ENCODE assay signal across 8 cellular contexts in the genomic region with DNA sequence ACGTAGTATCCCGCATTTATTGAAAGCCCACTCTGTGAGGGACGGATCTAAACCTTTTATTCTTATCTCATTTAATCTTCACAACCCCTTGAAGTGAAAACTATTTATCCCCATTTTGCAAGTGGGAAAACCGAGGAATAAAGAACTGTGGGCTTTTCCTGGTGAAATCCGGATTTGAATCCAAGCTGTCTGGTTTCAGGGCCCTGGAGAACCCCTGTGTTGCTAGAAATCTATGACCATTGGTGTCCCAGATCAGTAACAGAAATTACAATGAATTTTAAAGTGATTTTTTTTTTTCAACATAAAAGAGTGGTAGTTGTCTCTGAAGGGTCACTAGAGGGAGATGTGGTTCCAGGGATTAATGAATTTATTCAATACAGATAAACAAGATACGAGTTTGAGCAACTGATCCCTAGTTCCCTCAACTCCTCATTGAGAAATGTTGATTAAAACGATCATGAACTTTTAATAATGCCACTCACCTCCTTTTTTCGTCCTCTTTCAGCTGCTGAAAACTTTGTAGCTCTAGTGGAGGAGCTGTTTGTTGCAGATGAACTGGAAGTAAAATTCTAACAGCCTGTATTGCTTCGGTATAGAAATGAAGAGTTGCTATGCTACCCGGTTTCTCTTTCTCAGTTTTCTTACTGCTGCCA. TPM values are rescaled to one million over a fixed set of nuclear protein-coding genes. Genes with fewer than 3 reads are reported as not detected.
DNase-seq lines count a peak whose midpoint lies in the region; ATAC-seq, FAIRE-seq and TF ChIP-seq lines count a peak whose summit lies in the region.
"Had no signal": no experiment of that assay in that cellular context is flagged by ENCODE, and none has a peak within 500 bp of the region (broad histone marks: within the 10 kb centered on the region; RNA-seq: fewer than 3 reads in every experiment).

No MANE protein-coding gene starts in this region.

- H3K4me3 Mint-ChIP-seq in T-helper 17 cell = peak overlapping the region; percentile 100
- peak overlapping the region; percentile 99 for H3K4me3 Mint-ChIP-seq in progenitor cell of endocrine pancreas (ENCODE audit: low read depth)

- H3K27ac Mint-ChIP-seq in T-helper 17 cell (peak overlapping the region; percentile 100), progenitor cell of endocrine pancreas (peak overlapping the region; percentile 100)

- H3K36me3 Mint-ChIP-seq in T-helper 17 cell (ENCODE audit: low read depth) (peaks cover 9% of the 10 kb centered on the region), progenitor cell of endocrine pancreas (ENCODE audit: insufficient read depth) (peaks cover 21% of the 10 kb centered on the region)

- DNase-seq in EH (ENCODE audit: low read depth) (peak; percentile 66), HT1080 (ENCODE audit: low read depth) (peak; percentile 41), T-helper 17 cell (no peak), fibroblast of mammary gland (ENCODE audit: low read depth) (peak; percentile 69), progenitor cell of endocrine pancreas (ENCODE audit: low spot score, unreplicated experiment) (no peak), RCC 7860 (ENCODE audit: low spot score) (no peak)

- FAIRE-seq in RCC 7860 (lab: Jason Lieb, UNC) = no peak
- FAIRE-seq: colon had no signal

- H3K9me3 ChIP-seq in T-helper 17 cell (ENCODE audit: control insufficient read depth, low read length, poor library complexity, severe bottlenecking) = no peaks in the 10 kb centered on the region

- TF ChIP-seq CTCF in fibroblast of mammary gland (conservative IDR thresholded peaks at IDR 0.05; ENCODE audit: control insufficient read depth, insufficient read depth, low read depth, low read length) (peak; percentile 59), progenitor cell of endocrine pancreas (IDR thresholded peaks at IDR 0.05; ENCODE audit: unreplicated experiment) (peak; percentile 54)

- no peak for ATAC-seq in T-helper 17 cell
- no peak for ATAC-seq in GM18502 (IDR thresholded peaks at IDR 0.05; ENCODE audit: poor library complexity, unreplicated experiment)

- H3K27me3 Mint-ChIP-seq in T-helper 17 cell = no peaks in the 10 kb centered on the region
- no peaks in the 10 kb centered on the region for H3K27me3 Mint-ChIP-seq in progenitor cell of endocrine pancreas

- H3K4me1 Mint-ChIP-seq in T-helper 17 cell = peaks cover 40% of the 10 kb centered on the region
- H3K4me1 Mint-ChIP-seq in progenitor cell of endocrine pancreas (ENCODE audit: low read depth) = peaks cover 55% of the 10 kb centered on the region

- H3K4me3 ChIP-seq in fibroblast of mammary gland (ENCODE audit: control insufficient read depth, low read depth, low read length) = peak overlapping the region; percentile 98

- no peaks in the 10 kb centered on the region for H3K9me3 Mint-ChIP-seq in progenitor cell of endocrine pancreas (ENCODE audit: low read depth)

RNA-seq across cellular contexts. Expression of gene XRCC5, which starts 0.9 kb away (rescaled TPM):
- total RNA-seq in HT1080 (2014; rRNA removed; shearing (Covaris generic)) = 378 and 390 TPM in 2 replicates
- 253 and 278 TPM in 2 replicates for polyA plus RNA-seq in HT1080 (2015; cell fraction: cytosol; rRNA removed)
- 475 and 539 TPM in 2 replicates for polyA plus RNA-seq in HT1080 (2015; cell fraction: nucleus; rRNA removed)
- 100 to 1,000 TPM; 151 to 161 TPM for total RNA-seq in T-helper 17 cell
- 378 and 386 TPM in 2 replicates for total RNA-seq in progenitor cell of endocrine pancreas

RNA-seq across cellular contexts. Expression of gene TMEM169, which starts 28.4 kb away (rescaled TPM):
- total RNA-seq in HT1080 (2014; rRNA removed; shearing (Covaris generic)) = 0.19 and 0.33 TPM in 2 replicates
- polyA plus RNA-seq in HT1080 (2015; cell fraction: cytosol; rRNA removed) = 0.52 and 0.70 TPM in 2 replicates
- polyA plus RNA-seq in HT1080 (2015; cell fraction: nucleus; rRNA removed) = 0.24 and 0.36 TPM in 2 replicates
- total RNA-seq in T-helper 17 cell (1 to 10 TPM; 1.6 to 2.2 TPM), progenitor cell of endocrine pancreas (3.6 and 3.8 TPM in 2 replicates)

RNA-seq across cellular contexts. Expression of gene PECR, which starts 28.5 kb away (rescaled TPM):
- total RNA-seq in HT1080 (2014; rRNA removed; shearing (Covaris generic)) = 10.6 and 11.3 TPM in 2 replicates
- 13.0 and 13.9 TPM in 2 replicates for polyA plus RNA-seq in HT1080 (2015; cell fraction: cytosol; rRNA removed)
- 4.1 and 6.2 TPM in 2 replicates for polyA plus RNA-seq in HT1080 (2015; cell fraction: nucleus; rRNA removed)
- 10 to 100 TPM; 16.9 to 18.7 TPM for total RNA-seq in T-helper 17 cell
- 14.2 and 14.8 TPM in 2 replicates for total RNA-seq in progenitor cell of endocrine pancreas

Comparison
In these comparisons a context has a peak if more than half of its experiments do, and no peak if none do; other contexts are left out.
1. DNase-seq: peak in EH (single experiment), HT1080 (single experiment) and fibroblast of mammary gland (single experiment); none in T-helper 17 cell (0 of 3), progenitor cell of endocrine pancreas (single experiment) and RCC 7860 (single experiment).